Comparison of ENCODE assay signal across 19 cellular contexts in genomic region chr4:159735281-159736207, GRCh38.
DNase-seq lines count a peak whose midpoint lies in the region; FAIRE-seq and TF ChIP-seq lines count a peak whose summit lies in the region.
"Had no signal": no experiment of that assay in that cellular context is flagged by ENCODE, and none has a peak within 500 bp of the region (broad histone marks: within the 10 kb centered on the region; RNA-seq: fewer than 3 reads in every experiment).

No MANE protein-coding gene starts in this region.

- no peak overlapping the region for H2BK20ac ChIP-seq in H9 (ENCODE audit: low read depth, low read length, poor library complexity, severe bottlenecking)

- no peak overlapping the region for H4K5ac ChIP-seq in H9 (ENCODE audit: insufficient read length, low read depth, low read length)

- no peak overlapping the region for H2BK15ac ChIP-seq in H9 (ENCODE audit: low read depth, low read length)

- H3K27ac Mint-ChIP-seq in H9 (peak overlapping the region; percentile 17 to 86 (median 67); a peak in 5 of 7 replicates), nephron (peak overlapping the region in 2 of 3 experiments; percentile 8 to 33)
- H3K27ac Mint-ChIP-seq: CD4-positive, CD25-positive, alpha-beta regulatory T cell; HFFc6 had no signal

- H4K8ac ChIP-seq in H9 (replicated peaks; ENCODE audit: insufficient read length, low read depth, low read length), result no peak overlapping the region

- H4K91ac ChIP-seq in H9 (ENCODE audit: insufficient read length, low read depth, low read length), result no peak overlapping the region

- H3K4me1 Mint-ChIP-seq in H9 (peaks cover 19 to 20% of the 10 kb centered on the region in 2 experiments), nephron (peaks cover 15% of the 10 kb centered on the region)
- H3K4me1 Mint-ChIP-seq: CD4-positive, CD25-positive, alpha-beta regulatory T cell had no signal

- no peak overlapping the region for H3K23ac ChIP-seq in H9 (ENCODE audit: insufficient read length, low read depth, low read length)

- H2BK5ac ChIP-seq in H9 (ENCODE audit: insufficient read length, low read length), result no peak overlapping the region

- no peak for FAIRE-seq in urothelium cell line (lab: Jason Lieb, UNC)
- FAIRE-seq: H54 had no signal

- H2AFZ ChIP-seq in H9 (ENCODE audit: low read length), result no peak overlapping the region

- H3K79me1 ChIP-seq in H9 (ENCODE audit: insufficient read depth, low read depth, low read length, poor library complexity, severe bottlenecking), result no peaks in the 10 kb centered on the region

- no peak overlapping the region for H3K9ac ChIP-seq in H9 (ENCODE audit: extremely low read depth, insufficient read length, low read length)
- no peak overlapping the region for H3K9ac ChIP-seq in NT2/D1 (ENCODE audit: insufficient read length, low read depth)
- H3K9ac ChIP-seq: KMS-11 had no signal

- H4K20me1 ChIP-seq in H9 (ENCODE audit: control insufficient read depth, insufficient read depth, insufficient read length), result no peaks in the 10 kb centered on the region

- no peak overlapping the region for H3K14ac ChIP-seq in H9 (ENCODE audit: insufficient read depth, low read length)

- no peak overlapping the region for H3K4me2 ChIP-seq in H9 (ENCODE audit: insufficient read depth, insufficient read length, low read length)
- H3K4me2 ChIP-seq: KMS-11 had no signal

- WGBS in H9 (ENCODE audit: extremely low coverage, insufficient read length, low lambda C conversion rate), result no CpG with 5 or more reads among the region's 6 CpGs
- WGBS in iPS DF 6.9 (ENCODE audit: insufficient coverage, insufficient read length), result no CpG with 5 or more reads among the region's 6 CpGs

- H3K4me3 Mint-ChIP-seq in H9 (no peak overlapping the region), nephron (no peak overlapping the region)
- H3K4me3 Mint-ChIP-seq: CD4-positive, CD25-positive, alpha-beta regulatory T cell; HFFc6 had no signal

- H3K56ac ChIP-seq in H9 (ENCODE audit: insufficient read length, low read depth, low read length), result no peak overlapping the region

- H3K9me3 ChIP-seq in H9 (ENCODE audit: control insufficient read depth, low read depth, low read length) (no peaks in the 10 kb centered on the region), NT2/D1 (ENCODE audit: insufficient read depth, low read length) (no peaks in the 10 kb centered on the region), iPS DF 6.9 (ENCODE audit: control insufficient read depth, insufficient read depth, low read length) (no peaks in the 10 kb centered on the region)
- H3K9me3 ChIP-seq: BE2C, SJCRH30 had no signal

- peak; percentile 58 for DNase-seq in H9
- peak; percentile 5 for DNase-seq in NT2/D1 (ENCODE audit: low read depth, low spot score)
- peak; percentile 11 for DNase-seq in iPS DF 6.9 (ENCODE audit: low read depth, low spot score)
- no peak for DNase-seq in substantia nigra (lab: John Stamatoyannopoulos, UW)
- no peak for DNase-seq in urothelium cell line (ENCODE audit: low spot score)
- no peak for DNase-seq in SW 1271 (lab: John Stamatoyannopoulos, UW)
- DNase-seq: BE2C; CD4-positive, CD25-positive, alpha-beta regulatory T cell; EL; HFFc6; MV-4-11; NCI-H1105 treated with DMSO at 0.1 percent for 48 hours; NCI-H2029 treated with DMSO at 0.1 percent for 48 hours; NCI-H2171 treated with DMSO at 0.1 percent for 48 hours; NCI-H526 treated with DMSO at 0.1 percent for 48 hours; SJCRH30 had no signal

- H3K4ac ChIP-seq in H9 (ENCODE audit: low read depth, low read length), result no peak overlapping the region

- H3K4me3 ChIP-seq in NT2/D1 (ENCODE audit: insufficient read length, low read depth) (no peak overlapping the region), iPS DF 6.9 (ENCODE audit: low read length) (no peak overlapping the region)
- H3K4me3 ChIP-seq: SJCRH30 had no signal

- H3K27me3 Mint-ChIP-seq in H9 (ENCODE audit: low read depth) (no peaks in the 10 kb centered on the region), nephron (ENCODE audit: low read depth) (peaks cover 3% of the 10 kb centered on the region)
- H3K27me3 Mint-ChIP-seq: CD4-positive, CD25-positive, alpha-beta regulatory T cell had no signal

- no peaks in the 10 kb centered on the region for H3K23me2 ChIP-seq in H9 (ENCODE audit: insufficient read length, low read depth, low read length, poor library complexity, severe bottlenecking)

- no peak overlapping the region for H3K18ac ChIP-seq in H9 (ENCODE audit: insufficient read length, low read depth, low read length)

- H3K9me3 Mint-ChIP-seq in H9 (peaks cover 0 to under 1% of the 10 kb centered on the region in 2 experiments; a peak in 2 of 5 replicates), nephron (peaks cover 3% of the 10 kb centered on the region)

- H3K27ac ChIP-seq in H9 (ENCODE audit: insufficient read length, low read depth, low read length), result no peak overlapping the region
- H3K27ac ChIP-seq in iPS DF 6.9 (ENCODE audit: low read length), result no peak overlapping the region
- no peak overlapping the region for H3K27ac ChIP-seq in substantia nigra (ENCODE audit: low read depth, low read length, poor library complexity, severe bottlenecking)
- H3K27ac ChIP-seq: KMS-11, SJCRH30 had no signal

- H2AK5ac ChIP-seq in H9 (ENCODE audit: insufficient read length, low read length), result no peak overlapping the region

- no peaks in the 10 kb centered on the region for H3K79me2 ChIP-seq in H9 (ENCODE audit: insufficient read depth, low read length)

- H3K27me3 ChIP-seq in H9 (ENCODE audit: insufficient read depth, low read length), result no peaks in the 10 kb centered on the region
- no peaks in the 10 kb centered on the region for H3K27me3 ChIP-seq in NT2/D1 (ENCODE audit: insufficient read depth, insufficient read length)
- no peaks in the 10 kb centered on the region for H3K27me3 ChIP-seq in iPS DF 6.9 (ENCODE audit: control insufficient read depth, insufficient read depth, low read length)
- H3K27me3 ChIP-seq: BE2C, SJCRH30 had no signal

- H3K36me3 ChIP-seq in NT2/D1 (ENCODE audit: insufficient read depth, insufficient read length, low read length) (no peaks in the 10 kb centered on the region), iPS DF 6.9 (ENCODE audit: control insufficient read depth, insufficient read depth, low read length) (no peaks in the 10 kb centered on the region)
- H3K36me3 ChIP-seq: BE2C, SJCRH30 had no signal

- H2BK120ac ChIP-seq in H9 (ENCODE audit: low read depth, low read length, poor library complexity, severe bottlenecking), result no peak overlapping the region

- H2BK12ac ChIP-seq in H9 (ENCODE audit: insufficient read length, low read depth, low read length), result no peak overlapping the region

- TF ChIP-seq CTCF in H9 (conservative IDR thresholded peaks at IDR 0.05) (no peak), nephron (IDR thresholded peaks at IDR 0.05; ENCODE audit: unreplicated experiment in 3 of 3) (no peak)

- H3K36me3 Mint-ChIP-seq in H9 (ENCODE audit: insufficient read depth in 1 of 3, low read depth in 3 of 3) (no peaks in the 10 kb centered on the region; a peak in 1 of 7 replicates), nephron (ENCODE audit: low read depth) (no peaks in the 10 kb centered on the region)
- H3K36me3 Mint-ChIP-seq: CD4-positive, CD25-positive, alpha-beta regulatory T cell had no signal

- H3K4me1 ChIP-seq in H9 (ENCODE audit: insufficient read depth, low read length), result no peaks in the 10 kb centered on the region; the same call in 1 of the 2 replicates
- peaks cover 1% of the 10 kb centered on the region for H3K4me1 ChIP-seq in NT2/D1 (ENCODE audit: insufficient read depth, insufficient read length)
- 0 out of 2 replicates have a peak, but pooled peaks cover 2% of the 10 kb centered on the region for H3K4me1 ChIP-seq in iPS DF 6.9 (ENCODE audit: control insufficient read depth, insufficient read depth, low read length)

- H3T11ph ChIP-seq in H9 (ENCODE audit: low read length), result no peak overlapping the region

Comparison
In these comparisons a context has a peak if more than half of its experiments do, and no peak if none do; other contexts are left out.
1. DNase-seq: peak in H9 (single experiment), NT2/D1 (single experiment) and iPS DF 6.9 (single experiment); none in substantia nigra (0 of 49), urothelium cell line (single experiment) and SW 1271 (0 of 2).